ENCODE assay signal across 14 cellular contexts in genomic region chr2:10584242-10584753, GRCh38.
DNase-seq lines count a peak whose midpoint lies in the region; ATAC-seq and TF ChIP-seq lines count a peak whose summit lies in the region.
"Had no signal": no experiment of that assay in that cellular context is flagged by ENCODE, and none has a peak within 500 bp of the region (broad histone marks: within the 10 kb centered on the region; RNA-seq: fewer than 3 reads in every experiment).

No MANE protein-coding gene starts in this region.

- intact Hi-C loops in Right ventricle myocardium superior (cut with DNase I) (no loop called here), heart left ventricle (cut with DNase I) (no loop called here), left lung (cut with DNase I) (no loop called here), head of caudate nucleus (cut with DNase I) (no loop called here)

- no peak overlapping the region for H3K4me3 ChIP-seq in heart left ventricle
- H3K4me3 ChIP-seq in left lung: no peak overlapping the region
- H3K4me3 ChIP-seq in MG63: no peak overlapping the region

- peaks cover 0 to 17% (median 0%) of the 10 kb centered on the region in 12 donors for H3K4me1 ChIP-seq in heart left ventricle
- H3K4me1 ChIP-seq in left lung: peaks cover 0 to 2% of the 10 kb centered on the region in 2 donors

- WGBS in heart left ventricle, 4 donors: 51 to 81% (median 74%) methylated on average over 7 of the region's 7 CpGs

- TF ChIP-seq CTCF in heart left ventricle (IDR thresholded peaks at IDR 0.05) (no peak), left lung (IDR thresholded peaks at IDR 0.05) (no peak)

- no peak for TF ChIP-seq POLR2A in heart left ventricle (IDR thresholded peaks at IDR 0.05)

- H3K9me3 ChIP-seq in heart left ventricle: no peaks in the 10 kb centered on the region
- no peaks in the 10 kb centered on the region for H3K9me3 ChIP-seq in left lung
- H3K9me3 ChIP-seq in MG63: no peaks in the 10 kb centered on the region

- ATAC-seq in Right ventricle myocardium superior (ENCODE audit: poor library complexity) (peak; percentile 74), heart left ventricle (no peak), left lung (peak; percentile 60)
- ATAC-seq: esophagus mucosa had no signal

- no peak for DNase-seq in Right ventricle myocardium superior
- DNase-seq in heart left ventricle: no peak
- peak; percentile 2 for DNase-seq in amniotic stem cell (lab: John Stamatoyannopoulos, UW)
- DNase-seq in left lung: no peak
- no peak for DNase-seq in activated CD4-positive, alpha-beta T cell treated with anti-CD3 and anti-CD28 coated beads for 1 hour
- DNase-seq in DMS153 treated with DMSO at 0.1 percent for 48 hours (lab: John Stamatoyannopoulos, UW; ENCODE audit: unreplicated experiment): no peak
- DNase-seq in head of caudate nucleus: no peak
- no peak for DNase-seq in MG63
- DNase-seq: activated B cell treated with CpG ODN at 0.5 μM for 24 hours; activated CD8-positive, alpha-beta memory T cell treated with anti-CD3 and anti-CD28 coated beads, Interleukin-2, amount 50 U/mL, for 4 hours; MM.1S; stimulated activated CD4-positive, alpha-beta T cell treated with anti-CD3 and anti-CD28 coated beads, Interleukin-12 subunit alpha, Interleukin-12 subunit beta, amount 100 ng/mL, for 4 hours; substantia nigra had no signal

- H3K27me3 ChIP-seq in heart left ventricle: no peaks in the 10 kb centered on the region
- no peaks in the 10 kb centered on the region for H3K27me3 ChIP-seq in left lung
- no peaks in the 10 kb centered on the region for H3K27me3 ChIP-seq in MG63

- H3K36me3 ChIP-seq in heart left ventricle (peaks cover 0 to 90% (median 70%) of the 10 kb centered on the region in 9 donors), left lung (peaks cover 0 to 56% of the 10 kb centered on the region in 2 donors), MG63 (peaks cover 49% of the 10 kb centered on the region)

- H3K27ac ChIP-seq in heart left ventricle (no peak overlapping the region), left lung (peak overlapping the region; percentile 35 to 50)

Comparison
In these comparisons a context has a peak if more than half of its experiments do, and no peak if none do; other contexts are left out.
1. ATAC-seq: peak in Right ventricle myocardium superior (single experiment) and left lung (single experiment); none in heart left ventricle (0 of 4).
2. H3K27ac ChIP-seq: peak in left lung (2 of 2); none in heart left ventricle (0 of 12).